In the genomic region with DNA sequence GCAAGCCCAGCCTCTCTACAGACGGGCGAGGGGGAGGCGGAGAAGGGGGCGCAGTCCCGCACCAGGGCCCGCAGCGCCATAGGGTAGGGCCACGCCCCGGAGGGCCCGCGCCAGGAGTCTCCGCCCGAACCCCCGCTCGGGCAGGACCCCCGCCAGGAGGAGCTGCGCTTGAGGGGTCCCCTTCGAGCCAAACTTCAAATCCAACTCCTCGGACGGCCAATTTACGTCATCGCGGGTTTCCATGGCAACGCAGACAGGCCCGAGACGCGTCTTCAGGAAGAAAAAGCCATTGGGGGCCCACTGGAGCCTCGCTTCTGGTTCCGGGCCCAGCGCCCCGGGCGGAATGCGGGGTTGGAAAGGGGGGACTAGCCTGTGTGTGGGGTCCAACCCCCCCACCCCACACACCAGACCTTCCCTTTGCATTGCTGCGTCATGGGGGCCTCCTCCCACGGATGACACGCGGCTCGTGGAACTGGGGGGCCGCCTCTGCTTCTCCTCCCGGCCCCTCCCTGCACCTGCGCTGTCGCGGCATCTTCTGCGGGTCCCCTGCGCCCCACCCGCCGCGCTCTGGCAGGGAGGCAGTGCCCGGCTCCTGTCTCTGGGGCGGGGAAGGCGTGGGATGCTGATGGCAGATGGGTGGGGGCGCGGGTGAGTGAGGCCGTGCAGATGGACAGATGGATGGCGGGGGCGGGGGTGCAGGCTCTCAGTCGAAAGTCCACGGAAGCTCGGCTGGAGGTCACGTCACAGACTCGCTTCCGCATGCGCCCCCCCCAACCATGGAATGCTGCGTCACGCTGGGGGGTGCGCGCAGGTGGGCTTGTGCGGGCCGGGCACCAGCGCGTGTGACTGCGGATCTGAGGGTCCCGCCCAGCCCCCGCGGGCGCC, we compare ENCODE assay signal across 8 cellular contexts. TPM values are rescaled to one million over a fixed set of nuclear protein-coding genes. Genes with fewer than 3 reads are reported as not detected.
A peak's percentile ranks its signal among the peaks of the same experiment; 100 is the strongest.
DNase-seq lines count a peak whose midpoint lies in the region; ATAC-seq lines count a peak whose summit lies in the region.

No MANE protein-coding gene starts in this region.

- peak overlapping the region; percentile 87 for H3K27ac ChIP-seq in angular gyrus (ENCODE audit: low read depth, low read length)
- no peak overlapping the region for H3K27ac ChIP-seq in right cardiac atrium (ENCODE audit: low read length)

- H3K4me3 ChIP-seq in right cardiac atrium (ENCODE audit: low read length) = peak overlapping the region; percentile 26

- WGBS in right cardiac atrium = 3% methylated on average over 76 of the region's 76 CpGs

- H3K4me1 ChIP-seq in right cardiac atrium (ENCODE audit: control insufficient read depth, insufficient read depth, low read length) = no peaks in the 10 kb centered on the region

- ATAC-seq in right cardiac atrium (peak in 1 of 2 donors; percentile 38), sciatic nerve (peak; percentile 42), HG02981 (IDR thresholded peaks at IDR 0.05; ENCODE audit: unreplicated experiment) (no peak), GM19463 (IDR thresholded peaks at IDR 0.05; ENCODE audit: unreplicated experiment) (no peak)

- H3K9me3 ChIP-seq in right cardiac atrium (ENCODE audit: control insufficient read depth, low read length) = no peaks in the 10 kb centered on the region

- intact Hi-C loops in right cardiac atrium (cut with DNase I) = no loop called here
- intact Hi-C loops in sciatic nerve (cut with DNase I) = no loop called here

- no peaks in the 10 kb centered on the region for H3K27me3 ChIP-seq in right cardiac atrium (ENCODE audit: control insufficient read depth, insufficient read depth)

- DNase-seq in EL = peak; percentile 51
- DNase-seq in T-helper 1 cell = peak; percentile 55 to 88 (median 84)
- peak; percentile 73 to 85 (median 81) for DNase-seq in right cardiac atrium
- peak; percentile 87 for DNase-seq in sciatic nerve (ENCODE audit: low spot score)
- no peak for DNase-seq in epidermal melanocyte (ENCODE audit: insufficient read length, low spot score)

RNA-seq across cellular contexts. Expression of a gene that starts 1.2 kb away (rescaled TPM):
- total RNA-seq in right cardiac atrium (not detected), sciatic nerve (0.98 TPM)
- 0.18 TPM for polyA plus RNA-seq in right cardiac atrium

RNA-seq across cellular contexts. Expression of a gene that starts 11.7 kb away (rescaled TPM):
- total RNA-seq in right cardiac atrium (not detected), sciatic nerve (9.9 TPM)
- not detected for polyA plus RNA-seq in right cardiac atrium

RNA-seq across cellular contexts. Expression of a gene that starts 22.3 kb away (rescaled TPM):
- total RNA-seq in right cardiac atrium (10 to 100 TPM; 19.7 to 25.0 (median 21.8) TPM), sciatic nerve (35.2 TPM)
- 26.9 TPM for polyA plus RNA-seq in right cardiac atrium

RNA-seq across cellular contexts. Expression of a gene that starts 26.8 kb away (rescaled TPM):
- 10 to 100 TPM; 40.2 to 51.8 (median 49.2) TPM for total RNA-seq in right cardiac atrium
- 60.8 TPM for polyA plus RNA-seq in right cardiac atrium
- 27.8 TPM for total RNA-seq in sciatic nerve

RNA-seq across cellular contexts. Expression of a gene that starts 26.8 kb away (rescaled TPM):
- total RNA-seq in right cardiac atrium = 10 to 100 TPM; 34.9 to 45.9 (median 37.4) TPM
- polyA plus RNA-seq in right cardiac atrium = 23.0 TPM
- total RNA-seq in sciatic nerve = 55.9 TPM

Comparison
In these comparisons a context has a peak if more than half of its experiments do, and no peak if none do; other contexts are left out.
1. RNA of a gene that starts 11.7 kb away (total RNA-seq): 9.9 TPM in sciatic nerve (single experiment); not detected in right cardiac atrium; every median in the first group is over 10 times any median in the second.